Comparison of ENCODE assay signal across 8 cellular contexts in genomic region chr11:2444301-2445106, GRCh38. TPM values are rescaled to one million over a fixed set of nuclear protein-coding genes. Genes with fewer than 3 reads are reported as not detected.
DNase-seq lines count a peak whose midpoint lies in the region; ATAC-seq, FAIRE-seq and TF ChIP-seq lines count a peak whose summit lies in the region.

KCNQ1 (plus strand) TSS chr11:2445008; CDS start chr11:2445099, 91 bp downstream.
TRPM5 (minus strand) TSS chr11:2444514; CDS start chr11:2423036, 21,478 bp downstream.

- no peak within 1 kb of the TSS for H3K27ac ChIP-seq in astrocyte (ENCODE audit: low read depth, low read length)

- H2AFZ ChIP-seq in astrocyte (ENCODE audit: low read depth, low read length), result no peak within 1 kb of the TSS

- peak; percentile 80 for ATAC-seq in left lobe of liver

- no peak for FAIRE-seq in astrocyte (lab: Jason Lieb, UNC)

- TF ChIP-seq CTCF in astrocyte (IDR thresholded peaks at IDR 0.05; ENCODE audit: insufficient read depth, low read depth, low read length), result no peak

- no peak within 1 kb of the TSS for H3K4me3 ChIP-seq in astrocyte (ENCODE audit: insufficient read depth, low read depth, low read length)

- no peaks in the 10 kb centered on the region for H3K27me3 Mint-ChIP-seq in IgD-negative memory B cell
- H3K27me3 Mint-ChIP-seq in astrocyte (ENCODE audit: low read depth, unreplicated experiment), result peaks cover 72% of the 10 kb centered on the region

- DNase-seq in T-helper 9 cell, result peak; percentile 79
- DNase-seq in astrocyte (ENCODE audit: low read depth), result no peak
- no peak for DNase-seq in left lobe of liver (ENCODE audit: low spot score)
- peak; percentile 57 to 86 (median 61) for DNase-seq in stimulated activated CD4-positive, alpha-beta T cell treated with anti-CD3 and anti-CD28 coated beads, TNF-alpha, amount 100 ng/mL, for 48 hours (ENCODE audit: low read depth in 3 of 3)
- no peak for DNase-seq in AG08395 (ENCODE audit: low spot score)
- no peak for DNase-seq in GF-D8 (lab: John Stamatoyannopoulos, UW)
- no peak for DNase-seq in kidney glomerular epithelial cell (lab: John Stamatoyannopoulos, UW)

- no peak within 1 kb of the TSS for H3K9ac ChIP-seq in astrocyte (ENCODE audit: low read length)

- no peaks in the 10 kb centered on the region for H3K4me1 ChIP-seq in astrocyte (ENCODE audit: insufficient read depth, low read length)

- H3K27ac Mint-ChIP-seq in IgD-negative memory B cell (peak within 1 kb of the TSS; percentile 13 to 90 (median 50)), astrocyte (ENCODE audit: unreplicated experiment) (no peak within 1 kb of the TSS)

- H3K36me3 ChIP-seq in astrocyte (ENCODE audit: insufficient read depth, low read length), result no peaks in the 10 kb centered on the region

- H3K79me2 ChIP-seq in astrocyte (ENCODE audit: insufficient read depth, low read length), result no peaks in the 10 kb centered on the region

- H3K9me3 Mint-ChIP-seq in IgD-negative memory B cell (peaks cover 0 to 5% (median 0%) of the 10 kb centered on the region in 3 donors), astrocyte (ENCODE audit: unreplicated experiment) (peaks cover 9% of the 10 kb centered on the region)

- peaks cover 11 to 17% (median 11%) of the 10 kb centered on the region in 3 donors for H3K4me1 Mint-ChIP-seq in IgD-negative memory B cell
- no peaks in the 10 kb centered on the region for H3K4me1 Mint-ChIP-seq in astrocyte (ENCODE audit: low read depth, unreplicated experiment)

- no peak within 1 kb of the TSS for H3K4me2 ChIP-seq in astrocyte (ENCODE audit: low read length)

- peaks cover 10% of the 10 kb centered on the region for H3K9me3 ChIP-seq in astrocyte (ENCODE audit: insufficient read depth, low read depth, low read length)

- H3K36me3 Mint-ChIP-seq in IgD-negative memory B cell (no peaks in the 10 kb centered on the region), astrocyte (ENCODE audit: low read depth, unreplicated experiment) (no peaks in the 10 kb centered on the region)

- no peaks in the 10 kb centered on the region for H4K20me1 ChIP-seq in astrocyte (ENCODE audit: insufficient read depth, low read length)

- H3K4me3 Mint-ChIP-seq in IgD-negative memory B cell (peak within 1 kb of the TSS; percentile 89 to 98 (median 96)), astrocyte (ENCODE audit: unreplicated experiment) (peak within 1 kb of the TSS; percentile 40)

- peaks cover 25% of the 10 kb centered on the region for H3K27me3 ChIP-seq in astrocyte (ENCODE audit: insufficient read depth, low read length)

RNA-seq across cellular contexts. Expression of gene KCNQ1, which starts in this region (rescaled TPM):
- 20.5 TPM for polyA plus RNA-seq in IgD-negative memory B cell
- total RNA-seq in astrocyte (0.31 TPM in 1 of 2 replicates, not detected in the other), left lobe of liver (2.1 TPM)

RNA-seq across cellular contexts. Expression of gene TRPM5, which starts in this region (rescaled TPM):
- polyA plus RNA-seq in IgD-negative memory B cell, result not detected
- total RNA-seq in astrocyte (not detected in 2 replicates), left lobe of liver (not detected)

Comparison
In these comparisons a context has a peak if more than half of its experiments do, and no peak if none do; other contexts are left out.
1. DNase-seq: peak in T-helper 9 cell (single experiment) and stimulated activated CD4-positive, alpha-beta T cell treated with anti-CD3 and anti-CD28 coated beads, TNF-alpha, amount 100 ng/mL, for 48 hours (3 of 3); none in astrocyte (single experiment), left lobe of liver (single experiment), AG08395 (single experiment), GF-D8 (single experiment) and kidney glomerular epithelial cell (single experiment).